10 cellular contexts compared by ENCODE assay signal in genomic region chr6:32839356-32839755, GRCh38. TPM values are rescaled to one million over a fixed set of nuclear protein-coding genes. Genes with fewer than 3 reads are reported as not detected.
DNase-seq lines count a peak whose midpoint lies in the region; ATAC-seq and TF ChIP-seq lines count a peak whose summit lies in the region.
"Had no signal": no experiment of that assay in that cellular context is flagged by ENCODE, and none has a peak within 500 bp of the region (broad histone marks: within the 10 kb centered on the region; RNA-seq: fewer than 3 reads in every experiment).

No MANE protein-coding gene starts in this region.

- peak in 2 of 3 donors; percentile 30 to 45 for DNase-seq in right cardiac atrium
- DNase-seq in left ventricle myocardium superior = no peak
- no peak for DNase-seq in activated naive CD8-positive, alpha-beta T cell treated with anti-CD3 and anti-CD28 coated beads, Interleukin-2, amount 10 ng/mL, durations not matched to agents 7 days and 5 days
- no peak for DNase-seq in neural crest cell (ENCODE audit: low read depth, low spot score)
- no peak for DNase-seq in vagina (ENCODE audit: extremely low spot score in 2 of 2)
- no peak for DNase-seq in foreskin melanocyte
- no peak for DNase-seq in NCI-H187 treated with DMSO at 0.1 percent for 48 hours (lab: John Stamatoyannopoulos, UW)
- DNase-seq: NCI-H524 treated with DMSO at 0.1 percent for 48 hours had no signal

- TF ChIP-seq CTCF in neural crest cell (conservative IDR thresholded peaks at IDR 0.05) (no peak), vagina (IDR thresholded peaks at IDR 0.05) (no peak)

- H3K27me3 ChIP-seq in right cardiac atrium (ENCODE audit: control insufficient read depth, insufficient read depth) (no peaks in the 10 kb centered on the region), vagina (no peaks in the 10 kb centered on the region)

- peak overlapping the region; percentile 72 for H3K4me3 Mint-ChIP-seq in activated naive CD8-positive, alpha-beta T cell treated with anti-CD3 and anti-CD28 coated beads, Interleukin-2, amount 10 ng/mL, durations not matched to agents 7 days and 5 days
- peak overlapping the region; percentile 64 for H3K4me3 Mint-ChIP-seq in neural crest cell

- 87% methylated on average over 15 of the region's 15 CpGs for WGBS in right cardiac atrium

- H3K4me1 ChIP-seq in right cardiac atrium (ENCODE audit: control insufficient read depth, insufficient read depth, low read length) (peaks cover 5% of the 10 kb centered on the region), vagina (peaks cover 36% of the 10 kb centered on the region)

- peaks cover 65% of the 10 kb centered on the region for H3K4me1 Mint-ChIP-seq in activated naive CD8-positive, alpha-beta T cell treated with anti-CD3 and anti-CD28 coated beads, Interleukin-2, amount 10 ng/mL, durations not matched to agents 7 days and 5 days
- H3K4me1 Mint-ChIP-seq in neural crest cell = peaks cover 19% of the 10 kb centered on the region

- intact Hi-C loops in right cardiac atrium (cut with DNase I) = loop anchor here in 2 of 4 donors (2.0 kb wide), 2 partner anchors 27 to 29 kb away; no protein-coding TSS in a partner anchor
- intact Hi-C loops in left ventricle myocardium superior (cut with micrococcal nuclease) = loop anchor here (5.0 kb wide), 1 partner anchor 33 kb away; no protein-coding TSS in a partner anchor
- intact Hi-C loops in vagina (cut with DNase I) = no loop called here

- ATAC-seq in right cardiac atrium (no peak), left ventricle myocardium superior (no peak), HG03460 (IDR thresholded peaks at IDR 0.05; ENCODE audit: unreplicated experiment) (no peak)
- no peak for ATAC-seq in activated naive CD8-positive, alpha-beta T cell treated with anti-CD3 and anti-CD28 coated beads, Interleukin-2, amount 10 ng/mL, durations not matched to agents 7 days and 5 days (ENCODE audit: low read depth)

- no peaks in the 10 kb centered on the region for H3K27me3 Mint-ChIP-seq in activated naive CD8-positive, alpha-beta T cell treated with anti-CD3 and anti-CD28 coated beads, Interleukin-2, amount 10 ng/mL, durations not matched to agents 7 days and 5 days
- H3K27me3 Mint-ChIP-seq in neural crest cell (ENCODE audit: low read depth) = peaks cover 41% of the 10 kb centered on the region

- POLR2A ChIA-PET in activated naive CD8-positive, alpha-beta T cell treated with anti-CD3 and anti-CD28 coated beads, Interleukin-2, amount 10 ng/mL, durations not matched to agents 7 days and 5 days (lab: Charles Lee) = interaction anchor here (1.0 to 10.7 kb wide), 10 partner anchors 11 to 145 kb away, joined by 3 to 773 read pairs (median 12); partner anchors contain the start of genes BRD2, HLA-DMB, PSMB9 and TAP1

- H3K27ac ChIP-seq in right cardiac atrium (ENCODE audit: low read length) (no peak overlapping the region), vagina (peak overlapping the region; percentile 92)

- H3K4me3 ChIP-seq in right cardiac atrium (ENCODE audit: low read length) = no peak overlapping the region
- no peak overlapping the region for H3K4me3 ChIP-seq in vagina

- peaks cover 66% of the 10 kb centered on the region for H3K36me3 Mint-ChIP-seq in activated naive CD8-positive, alpha-beta T cell treated with anti-CD3 and anti-CD28 coated beads, Interleukin-2, amount 10 ng/mL, durations not matched to agents 7 days and 5 days
- peaks cover 4% of the 10 kb centered on the region for H3K36me3 Mint-ChIP-seq in neural crest cell (ENCODE audit: low read depth)

- H3K36me3 ChIP-seq in vagina = peaks cover 0 to 19% of the 10 kb centered on the region in 2 donors

- H3K9me3 Mint-ChIP-seq in activated naive CD8-positive, alpha-beta T cell treated with anti-CD3 and anti-CD28 coated beads, Interleukin-2, amount 10 ng/mL, durations not matched to agents 7 days and 5 days = no peaks in the 10 kb centered on the region
- no peaks in the 10 kb centered on the region for H3K9me3 Mint-ChIP-seq in neural crest cell

- peak overlapping the region; percentile 100 for H3K27ac Mint-ChIP-seq in activated naive CD8-positive, alpha-beta T cell treated with anti-CD3 and anti-CD28 coated beads, Interleukin-2, amount 10 ng/mL, durations not matched to agents 7 days and 5 days
- H3K27ac Mint-ChIP-seq in neural crest cell (ENCODE audit: unreplicated experiment) = no peak overlapping the region

- no peak for TF ChIP-seq POLR2A in vagina (IDR thresholded peaks at IDR 0.05)

- H3K9me3 ChIP-seq in right cardiac atrium (ENCODE audit: control insufficient read depth, low read length) (no peaks in the 10 kb centered on the region), vagina (no peaks in the 10 kb centered on the region)

RNA-seq across cellular contexts. Expression of gene TAP2, which starts 0.8 kb away (rescaled TPM):
- total RNA-seq in right cardiac atrium = 10 to 100 TPM; 17.0 to 23.3 (median 20.4) TPM
- 11.2 TPM for polyA plus RNA-seq in right cardiac atrium
- 20.8 TPM for total RNA-seq in left ventricle myocardium superior
- total RNA-seq in activated naive CD8-positive, alpha-beta T cell treated with anti-CD3 and anti-CD28 coated beads, Interleukin-2, amount 10 ng/mL, durations not matched to agents 7 days and 5 days = 100 to 1,000 TPM; 209 to 210 TPM
- 18.0 and 18.2 TPM in 2 replicates for total RNA-seq in neural crest cell
- 19.9 TPM for total RNA-seq in vagina

RNA-seq across cellular contexts. Expression of gene PSMB8, which starts 4.5 kb away (rescaled TPM):
- total RNA-seq in right cardiac atrium (10 to 100 TPM; 14.8 to 28.4 (median 18.8) TPM), left ventricle myocardium superior (16.2 TPM), neural crest cell (1.1 and 1.7 TPM in 2 replicates), vagina (31.9 TPM)
- 23.0 TPM for polyA plus RNA-seq in right cardiac atrium
- total RNA-seq in activated naive CD8-positive, alpha-beta T cell treated with anti-CD3 and anti-CD28 coated beads, Interleukin-2, amount 10 ng/mL, durations not matched to agents 7 days and 5 days = 100 to 1,000 TPM; 308 to 327 TPM

RNA-seq across cellular contexts. Expression of gene TAP1, which starts 14.1 kb away (rescaled TPM):
- 10 to 100 TPM; 15.7 to 25.0 (median 18.6) TPM for total RNA-seq in right cardiac atrium
- 20.1 TPM for polyA plus RNA-seq in right cardiac atrium
- 14.6 TPM for total RNA-seq in left ventricle myocardium superior
- total RNA-seq in activated naive CD8-positive, alpha-beta T cell treated with anti-CD3 and anti-CD28 coated beads, Interleukin-2, amount 10 ng/mL, durations not matched to agents 7 days and 5 days = 100 to 1,000 TPM; 315 to 323 TPM
- 2.7 and 2.8 TPM in 2 replicates for total RNA-seq in neural crest cell
- total RNA-seq in vagina = 50.6 TPM

RNA-seq across cellular contexts. Expression of gene PSMB9, which starts 14.6 kb away (rescaled TPM):
- total RNA-seq in right cardiac atrium (10 to 100 TPM in 3 of 4 donors, 1 to 10 TPM in 1; 8.2 to 22.7 (median 14.7) TPM), left ventricle myocardium superior (16.3 TPM), neural crest cell (not detected in 2 replicates), vagina (19.6 TPM)
- 17.1 TPM for polyA plus RNA-seq in right cardiac atrium
- total RNA-seq in activated naive CD8-positive, alpha-beta T cell treated with anti-CD3 and anti-CD28 coated beads, Interleukin-2, amount 10 ng/mL, durations not matched to agents 7 days and 5 days = 100 to 1,000 TPM; 353 to 356 TPM

RNA-seq across cellular contexts. Expression of gene HLA-DOB, which starts 22.6 kb away (rescaled TPM):
- under 1 TPM in 2 of 4 donors, not detected in 2; 0.20 to 0.22 TPM for total RNA-seq in right cardiac atrium
- polyA plus RNA-seq in right cardiac atrium = 0.20 TPM
- 0.32 TPM for total RNA-seq in left ventricle myocardium superior
- 1 to 10 TPM; 2.4 to 3.1 TPM for total RNA-seq in activated naive CD8-positive, alpha-beta T cell treated with anti-CD3 and anti-CD28 coated beads, Interleukin-2, amount 10 ng/mL, durations not matched to agents 7 days and 5 days
- 0.28 TPM in 1 of 2 replicates, not detected in the other for total RNA-seq in neural crest cell
- 2.7 TPM for total RNA-seq in vagina
- total RNA-seq: renal cortical epithelial cell had no signal

Comparison
In these comparisons a context has a peak if more than half of its experiments do, and no peak if none do; other contexts are left out.
1. DNase-seq: peak in right cardiac atrium (2 of 3); none in left ventricle myocardium superior (single experiment), activated naive CD8-positive, alpha-beta T cell treated with anti-CD3 and anti-CD28 coated beads, Interleukin-2, amount 10 ng/mL, durations not matched to agents 7 days and 5 days (single experiment), neural crest cell (single experiment), vagina (0 of 2), foreskin melanocyte (single experiment) and NCI-H187 treated with DMSO at 0.1 percent for 48 hours (single experiment).